ENCODE assay signal across 18 cellular contexts in the genomic region with DNA sequence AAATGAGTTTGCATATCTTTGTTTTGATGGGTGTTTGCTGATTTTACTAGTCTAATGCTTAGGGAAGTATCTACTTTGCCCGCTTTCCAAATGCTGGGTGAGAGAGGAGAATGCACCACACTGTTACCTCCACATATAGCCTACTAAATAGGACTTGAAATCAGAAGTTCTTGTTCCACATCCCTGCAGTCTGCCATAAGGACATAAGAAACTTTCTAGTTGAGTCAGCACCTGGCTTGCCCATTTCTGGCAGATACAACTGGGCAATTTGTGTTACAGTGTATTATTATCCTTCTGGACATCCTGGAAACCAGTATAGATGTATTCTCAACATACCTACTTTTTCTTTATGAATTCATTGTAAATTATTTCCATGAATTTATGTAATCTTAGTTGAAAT. TPM values are rescaled to one million over a fixed set of nuclear protein-coding genes. Genes with fewer than 3 reads are reported as not detected.
DNase-seq lines count a peak whose midpoint lies in the region; ATAC-seq, FAIRE-seq and TF ChIP-seq lines count a peak whose summit lies in the region.
"Had no signal": no experiment of that assay in that cellular context is flagged by ENCODE, and none has a peak within 500 bp of the region (broad histone marks: within the 10 kb centered on the region; RNA-seq: fewer than 3 reads in every experiment).

No MANE protein-coding gene starts in this region.

- no peak for DNase-seq in GM19239 (ENCODE audit: insufficient read length, low spot score)
- DNase-seq in PC-3: no peak
- no peak for DNase-seq in mesenchymal stem cell
- no peak for DNase-seq in sigmoid colon
- DNase-seq in LoVo (ENCODE audit: low spot score): no peak
- DNase-seq: activated CD4-positive, alpha-beta T cell treated with anti-CD3 and anti-CD28 coated beads, Interleukin-2, amount 50 U/mL, for 48 hours; activated naive CD4-positive, alpha-beta T cell treated with anti-CD3 and anti-CD28 coated beads for 36 hours; activated T-cell treated with anti-CD3 and anti-CD28 coated beads, Interleukin-2, amount 50 U/mL, for 1 hour; Caco-2; islet precursor cell; NCI-H1436 treated with DMSO at 0.1 percent for 48 hours; NCI-H524 treated with DMSO at 0.1 percent for 48 hours; SHP77; spleen; WERI-Rb-1 had no signal

- POLR2A ChIA-PET in PC-3 (lab: Charles Lee; ENCODE audit: unreplicated experiment): no interaction called here

- H2BK5ac ChIP-seq in mesenchymal stem cell (ENCODE audit: low read depth, low read length, poor library complexity, severe bottlenecking): no peak overlapping the region

- H3F3A ChIP-seq in PC-3 (ENCODE audit: low read length, unreplicated experiment): no peaks in the 10 kb centered on the region

- H3K14ac ChIP-seq in mesenchymal stem cell (ENCODE audit: low read length in 2 of 2): no peak overlapping the region

- H3K23ac ChIP-seq in mesenchymal stem cell (ENCODE audit: low read length in 2 of 2): no peak overlapping the region

- TF ChIP-seq EP300 in sigmoid colon (IDR thresholded peaks at IDR 0.05): no peak

- intact Hi-C loops in PC-3 (cut with micrococcal nuclease): loop anchor here (2.0 to 5.0 kb wide), 2 partner anchors 29 to 46 kb away; partner anchors contain the start of gene ANXA4
- intact Hi-C loops in sigmoid colon (cut with DNase I): no loop called here

- H2AFZ ChIP-seq in PC-3 (ENCODE audit: low read length): no peak overlapping the region
- H2AFZ ChIP-seq in mesenchymal stem cell (ENCODE audit: low read depth, low read length): no peak overlapping the region

- no peaks in the 10 kb centered on the region for H3K9me2 ChIP-seq in PC-3 (replicated peaks; ENCODE audit: low read length)

- peak overlapping the region in 1 of 2 experiments; percentile 66 for H2BK12ac ChIP-seq in mesenchymal stem cell (ENCODE audit: low read length in 2 of 2)

- H3K36me3 ChIP-seq in PC-3 (ENCODE audit: low read depth, low read length): no peaks in the 10 kb centered on the region; the same call in 1 of the 2 replicates
- peaks cover 0 to 19% of the 10 kb centered on the region in 2 experiments for H3K36me3 ChIP-seq in mesenchymal stem cell (ENCODE audit: control insufficient read depth in 1 of 2, insufficient read depth in 2 of 2, low read depth in 1 of 2, low read length in 2 of 2)
- no peaks in the 10 kb centered on the region for H3K36me3 ChIP-seq in subcutaneous abdominal adipose tissue (ENCODE audit: control insufficient read depth in 5 of 5, insufficient read depth in 5 of 5, low read length in 5 of 5)
- no peaks in the 10 kb centered on the region for H3K36me3 ChIP-seq in sigmoid colon
- H3K36me3 ChIP-seq: spleen, WERI-Rb-1 had no signal

- peak overlapping the region; percentile 59 for H2AK5ac ChIP-seq in mesenchymal stem cell (ENCODE audit: low read length, severe bottlenecking)

- H3K9ac ChIP-seq in PC-3 (ENCODE audit: low read length): no peak overlapping the region
- H3K9ac ChIP-seq in mesenchymal stem cell (ENCODE audit: low read length): peak overlapping the region; percentile 13
- no peak overlapping the region for H3K9ac ChIP-seq in subcutaneous abdominal adipose tissue (ENCODE audit: low read length in 5 of 5)

- no peak overlapping the region for H3K18ac ChIP-seq in mesenchymal stem cell (ENCODE audit: low read depth in 1 of 2, low read length in 2 of 2)

- H3K4ac ChIP-seq in mesenchymal stem cell (ENCODE audit: low read depth in 1 of 2, low read length in 2 of 2): no peak overlapping the region

- H3K4me3 ChIP-seq in PC-3 (ENCODE audit: low read length) (no peak overlapping the region), mesenchymal stem cell (ENCODE audit: insufficient read depth in 1 of 2, low read depth in 1 of 2, low read length in 2 of 2) (no peak overlapping the region), subcutaneous abdominal adipose tissue (ENCODE audit: low read depth in 1 of 5, low read length in 5 of 5) (no peak overlapping the region), sigmoid colon (no peak overlapping the region)
- H3K4me3 ChIP-seq: lung, spleen had no signal

- peak; percentile 70 for FAIRE-seq in GM19239 (lab: Jason Lieb, UNC)

- CTCF ChIA-PET in PC-3 (lab: Charles Lee): no interaction called here

- H2BK120ac ChIP-seq in mesenchymal stem cell (ENCODE audit: low read depth, low read length): no peak overlapping the region

- H3K4me1 ChIP-seq in PC-3 (ENCODE audit: insufficient read depth, low read length) (peaks cover 61% of the 10 kb centered on the region), mesenchymal stem cell (ENCODE audit: control insufficient read depth, insufficient read depth, low read depth, low read length) (peaks cover 22% of the 10 kb centered on the region), subcutaneous abdominal adipose tissue (ENCODE audit: control insufficient read depth in 5 of 5, insufficient read depth in 5 of 5, low read length in 5 of 5) (peaks cover 0 to 24% (median 22%) of the 10 kb centered on the region in 5 donors), sigmoid colon (peaks cover 0 to 31% (median 28%) of the 10 kb centered on the region in 4 donors)

- H3K9me3 ChIP-seq in PC-3 (ENCODE audit: low read length): no peaks in the 10 kb centered on the region
- H3K9me3 ChIP-seq in mesenchymal stem cell (ENCODE audit: control insufficient read depth, low read length): no peaks in the 10 kb centered on the region
- no peaks in the 10 kb centered on the region for H3K9me3 ChIP-seq in subcutaneous abdominal adipose tissue (ENCODE audit: control insufficient read depth in 5 of 5, low read length in 5 of 5)
- peaks cover 0 to 4% (median 0%) of the 10 kb centered on the region in 4 donors for H3K9me3 ChIP-seq in sigmoid colon

- no TSS peak for BruUV-seq in PC-3 (replicated peaks; lab: Mats Ljungman, UMichigan)

- WGBS in mesenchymal stem cell: 100% methylated on average over 1 of the region's 1 CpG
- 97 to 98% methylated on average over 1 of the region's 1 CpG for WGBS in sigmoid colon, 2 donors

- no peaks in the 10 kb centered on the region for H4K20me1 ChIP-seq in PC-3 (ENCODE audit: low read length)

- H3K4me2 ChIP-seq in PC-3 (ENCODE audit: low read length): no peak overlapping the region
- H3K4me2 ChIP-seq in mesenchymal stem cell (ENCODE audit: low read length, poor library complexity, severe bottlenecking): no peak overlapping the region

- H3K79me1 ChIP-seq in mesenchymal stem cell (replicated peaks; ENCODE audit: low read length, poor library complexity, severe bottlenecking): peaks cover 14% of the 10 kb centered on the region

- 0 out of 2 replicates have a peak overlapping the region, but pooled peaks have one; percentile 6 for H3K27ac ChIP-seq in PC-3 (ENCODE audit: low read length)
- H3K27ac ChIP-seq in mesenchymal stem cell (ENCODE audit: low read length, poor library complexity, severe bottlenecking): no peak overlapping the region
- H3K27ac ChIP-seq in subcutaneous abdominal adipose tissue (ENCODE audit: low read depth, low read length): peak overlapping the region; percentile 43
- no peak overlapping the region for H3K27ac ChIP-seq in sigmoid colon
- H3K27ac ChIP-seq: spleen, WERI-Rb-1 had no signal

- no peak for TF ChIP-seq CTCF in PC-3 (conservative IDR thresholded peaks at IDR 0.05; ENCODE audit: low read depth, low read length)
- no peak for TF ChIP-seq CTCF in sigmoid colon (IDR thresholded peaks at IDR 0.05)

- H4K8ac ChIP-seq in mesenchymal stem cell (ENCODE audit: low read length): no peak overlapping the region

- peaks cover 24% of the 10 kb centered on the region; the same call in 1 of the 2 replicates for H3K79me2 ChIP-seq in PC-3 (ENCODE audit: low read length)

- no peak for ATAC-seq in PC-3
- no peak for ATAC-seq in GM18858 (IDR thresholded peaks at IDR 0.05; ENCODE audit: unreplicated experiment)

- H3K27me3 ChIP-seq in PC-3 (ENCODE audit: low read length) (no peaks in the 10 kb centered on the region), mesenchymal stem cell (ENCODE audit: control insufficient read depth in 1 of 2, insufficient read depth in 1 of 2, low read length in 2 of 2) (no peaks in the 10 kb centered on the region), subcutaneous abdominal adipose tissue (ENCODE audit: control insufficient read depth in 5 of 5, insufficient read depth in 4 of 5, low read length in 5 of 5) (no peaks in the 10 kb centered on the region), sigmoid colon (no peaks in the 10 kb centered on the region)
- H3K27me3 ChIP-seq: spleen had no signal

- no peak overlapping the region for H2BK15ac ChIP-seq in mesenchymal stem cell (ENCODE audit: low read depth, poor library complexity, severe bottlenecking)

- no peak for TF ChIP-seq POLR2A in sigmoid colon (IDR thresholded peaks at IDR 0.05)

- H4K91ac ChIP-seq in mesenchymal stem cell (ENCODE audit: low read length): no peak overlapping the region

RNA-seq across cellular contexts. Expression of gene ANXA4, which starts 29.5 kb away (rescaled TPM):
- total RNA-seq in PC-3 (2014; rRNA removed): 43.3 and 51.1 TPM in 2 replicates
- polyA plus RNA-seq in mesenchymal stem cell (2013, experiment 1 of 2): 99.3 TPM
- 95.9 TPM for polyA plus RNA-seq in mesenchymal stem cell (2013, experiment 2 of 2)
- 10 to 100 TPM; 33.3 to 55.8 (median 44.5) TPM for total RNA-seq in sigmoid colon
- 100 to 1,000 TPM; 129 to 183 (median 155) TPM for polyA plus RNA-seq in sigmoid colon

RNA-seq across cellular contexts. Expression of gene GMCL1, which starts 58.0 kb away (rescaled TPM):
- total RNA-seq in PC-3 (2014; rRNA removed) (12.7 TPM in 2 replicates), sigmoid colon (10 to 100 TPM; 10.5 to 15.3 (median 12.9) TPM)
- polyA plus RNA-seq in mesenchymal stem cell (2013, experiment 1 of 2): 9.3 TPM
- 8.6 TPM for polyA plus RNA-seq in mesenchymal stem cell (2013, experiment 2 of 2)
- polyA plus RNA-seq in sigmoid colon: 10 to 100 TPM; 10.7 to 15.0 (median 12.3) TPM

Comparison
In these comparisons a context has a peak if more than half of its experiments do, and no peak if none do; other contexts are left out.
1. H3K27ac ChIP-seq: peak in PC-3 (single experiment) and subcutaneous abdominal adipose tissue (single experiment); none in mesenchymal stem cell (single experiment) and sigmoid colon (0 of 4).